In genomic region chr1:167871331-167871730, GRCh38 we compare ENCODE assay signal across 35 cellular contexts. TPM values are rescaled to one million over a fixed set of nuclear protein-coding genes. Genes with fewer than 3 reads are reported as not detected.
DNase-seq lines count a peak whose midpoint lies in the region; ATAC-seq, FAIRE-seq and TF ChIP-seq lines count a peak whose summit lies in the region.
"Had no signal": no experiment of that assay in that cellular context is flagged by ENCODE, and none has a peak within 500 bp of the region (broad histone marks: within the 10 kb centered on the region; RNA-seq: fewer than 3 reads in every experiment).

No MANE protein-coding gene starts in this region.

- no peaks in the 10 kb centered on the region for H3K36me3 ChIP-seq in SK-N-SH (replicated peaks in 1 of 2; ENCODE audit: control insufficient read depth in 1 of 2, insufficient read depth in 2 of 2, low read length in 1 of 2)
- H3K36me3 ChIP-seq in adipocyte (ENCODE audit: control insufficient read depth, insufficient read depth, low read length, severe bottlenecking), result no peaks in the 10 kb centered on the region
- H3K36me3 ChIP-seq: gastroesophageal sphincter, left lung, neutrophil, sigmoid colon, thoracic aorta, vagina had no signal

- H3K9me3 ChIP-seq in SK-N-SH (no peaks in the 10 kb centered on the region), adipocyte (ENCODE audit: control insufficient read depth, low read length) (no peaks in the 10 kb centered on the region)
- H3K9me3 ChIP-seq: gastroesophageal sphincter, left lung, neutrophil, psoas muscle, sigmoid colon, thoracic aorta, vagina had no signal

- H3K9ac ChIP-seq in SK-N-SH, result no peak overlapping the region
- no peak overlapping the region for H3K9ac ChIP-seq in adipocyte (ENCODE audit: low read length)

- no peak overlapping the region for H3K27ac ChIP-seq in SK-N-SH (ENCODE audit: low read depth in 2 of 2, low read length in 1 of 2)
- H3K27ac ChIP-seq: 22Rv1, epithelial cell of prostate, gastroesophageal sphincter, left lung, neutrophil, psoas muscle, sigmoid colon, thoracic aorta, vagina had no signal

- H3K4me3 ChIP-seq in SK-N-SH (ENCODE audit: low read depth in 2 of 2, low read length in 1 of 2), result no peak overlapping the region
- H3K4me3 ChIP-seq in adipocyte (ENCODE audit: low read length), result no peak overlapping the region
- H3K4me3 ChIP-seq: gastroesophageal sphincter, left lung, psoas muscle, sigmoid colon, thoracic aorta, vagina had no signal

- no peak overlapping the region for H3K4me2 ChIP-seq in SK-N-SH

- H3K27me3 ChIP-seq in SK-N-SH (ENCODE audit: insufficient read depth) (no peaks in the 10 kb centered on the region), adipocyte (replicated peaks; ENCODE audit: control insufficient read depth, insufficient read depth, low read length) (no peaks in the 10 kb centered on the region)
- H3K27me3 ChIP-seq: gastroesophageal sphincter, left lung, neutrophil, sigmoid colon, vagina had no signal

- H3K4me1 ChIP-seq in SK-N-SH (ENCODE audit: control insufficient read depth in 1 of 2, insufficient read depth in 2 of 2, low read depth in 1 of 2, low read length in 1 of 2) (peaks cover 0 to 6% of the 10 kb centered on the region in 2 experiments; a peak in 1 of 4 replicates), adipocyte (ENCODE audit: control insufficient read depth, insufficient read depth, low read length) (peaks cover 11% of the 10 kb centered on the region)
- H3K4me1 ChIP-seq: gastroesophageal sphincter, left lung, psoas muscle, sigmoid colon, vagina had no signal

- no peaks in the 10 kb centered on the region for H3K79me2 ChIP-seq in SK-N-SH (ENCODE audit: insufficient read depth)

- H4K20me1 ChIP-seq in SK-N-SH (ENCODE audit: insufficient read depth), result no peaks in the 10 kb centered on the region

- no peaks in the 10 kb centered on the region for H3K9me2 ChIP-seq in SK-N-SH

- TF ChIP-seq EP300 in SK-N-SH (IDR thresholded peaks at IDR 0.05; ENCODE audit: borderline replicate concordance in 1 of 2, low read depth in 1 of 2, low read length in 1 of 2), result no peak

- DNase-seq in SK-N-SH, result no peak
- peak; percentile 50 for DNase-seq in adipocyte (ENCODE audit: low read depth)
- DNase-seq in fibroblast of the conjunctiva (ENCODE audit: low read depth), result peak; percentile 5
- peak; percentile 18 for DNase-seq in stromal cell of bone marrow (ENCODE audit: low read depth)
- no peak for DNase-seq in Ammon's horn (ENCODE audit: low spot score)
- no peak for DNase-seq in GM19239 (ENCODE audit: insufficient read length, low spot score)
- DNase-seq in GM10266 (ENCODE audit: extremely low spot score), result no peak
- DNase-seq: activated CD4-positive, alpha-beta T cell treated with anti-CD3 and anti-CD28 coated beads, Interleukin-2, amount 50 U/mL, for 1 hour; activated naive CD8-positive, alpha-beta T cell treated with anti-CD3 and anti-CD28 coated beads, Interleukin-2, amount 50 U/mL, for 24 hours; activated T-cell treated with anti-CD3 and anti-CD28 coated beads, Interleukin-2, amount 50 U/mL, for 48 hours; CD8-positive, alpha-beta memory T cell; DMS153; H9; hippocampal formation; left lung; mesendoderm; MV-4-11; naive B cell; NCI-H146; NCI-H69; psoas muscle; SIG-M5; sigmoid colon; stimulated activated naive CD8-positive, alpha-beta T cell treated with anti-CD3 and anti-CD28 coated beads, Interleukin-15, Interleukin-2, amounts not matched to agents 100 U/mL and 50 U/mL, for 24 hours; T1000 had no signal

- TF ChIP-seq CTCF in SK-N-SH (IDR thresholded peaks at IDR 0.05) (no peak), GM10266 (IDR thresholded peaks at IDR 0.05; ENCODE audit: control insufficient read depth, insufficient read depth, low read depth, missing control alignments) (no peak)

- FAIRE-seq in GM19239 (lab: Jason Lieb, UNC), result no peak
- FAIRE-seq: HTR-8/SVneo, RCC 7860 had no signal

- CTCF ChIA-PET in SK-N-SH (lab: Yijun Ruan, JAX), result no interaction called here

- TF ChIP-seq RAD21 in SK-N-SH (IDR thresholded peaks at IDR 0.05; ENCODE audit: low read length), result no peak

- peak; percentile 71 for ATAC-seq in SK-N-SH treated with all-trans-retinoic acid at 6 μM for 48 hours
- ATAC-seq: activated naive CD8-positive, alpha-beta T cell treated with anti-CD3 and anti-CD28 coated beads, Interleukin-2, amount 50 U/mL, for 24 hours; gastroesophageal sphincter; left lung; psoas muscle; stimulated activated naive CD8-positive, alpha-beta T cell treated with anti-CD3 and anti-CD28 coated beads, Interleukin-15, Interleukin-2, amounts not matched to agents 100 U/mL and 50 U/mL, for 24 hours; WTC11 had no signal

- H2AFZ ChIP-seq in SK-N-SH (ENCODE audit: low read depth), result no peak overlapping the region

- POLR2A ChIA-PET in SK-N-SH (lab: Yijun Ruan, JAX), result interaction anchor here (0.6 kb wide), 1 partner anchor 149 kb away, joined by 4 read pairs; the partner anchor contains the start of gene MPZL1

- H3F3A ChIP-seq in SK-N-SH (replicated peaks; ENCODE audit: insufficient read depth), result peaks cover 7% of the 10 kb centered on the region

TF ChIP-seq in SK-N-SH treated with all-trans-retinoic acid at 6 μM for 48 hours, 23 proteins besides CTCF, POLR2A, EP300 and RAD21:
- TF ChIP-seq SNAI2 (CRISPR knock-in tag; IDR thresholded peaks at IDR 0.05), result no peak
- TF ChIP-seq ZNF565 (CRISPR knock-in tag; conservative IDR thresholded peaks at IDR 0.05; ENCODE audit: low read depth), result no peak

TF ChIP-seq in SK-N-SH, 30 proteins besides CTCF, POLR2A, EP300 and RAD21:
- TF ChIP-seq ELF1 (IDR thresholded peaks at IDR 0.05) (no peak), USF1 (IDR thresholded peaks at IDR 0.05; ENCODE audit: borderline replicate concordance, low read depth) (no peak), GABPA (IDR thresholded peaks at IDR 0.05; ENCODE audit: low read depth) (no peak), REST (IDR thresholded peaks at IDR 0.05; ENCODE audit: low read depth, low read length) (no peak), NFIC (IDR thresholded peaks at IDR 0.05; ENCODE audit: borderline replicate concordance) (no peak), USF2 (IDR thresholded peaks at IDR 0.05; ENCODE audit: borderline replicate concordance, low read depth, low read length) (no peak), RXRA (IDR thresholded peaks at IDR 0.05; ENCODE audit: borderline replicate concordance, low read depth) (no peak), POLR2AphosphoS5 (IDR thresholded peaks at IDR 0.05; ENCODE audit: low read depth, low read length) (no peak)

RNA-seq across cellular contexts. Expression of gene ADCY10, which starts 42.6 kb away (rescaled TPM):
- 0.10 and 0.15 TPM in 2 replicates for polyA plus RNA-seq in SK-N-SH (2012; rRNA removed)
- 0.01 and 0.07 TPM in 2 replicates for polyA plus RNA-seq in SK-N-SH (2012; cell fraction: cytosol; rRNA removed)
- polyA plus RNA-seq in SK-N-SH (2012; cell fraction: nucleus; rRNA removed), result 0.12 and 0.18 TPM in 2 replicates
- polyA plus RNA-seq: CD8-positive, alpha-beta memory T cell had no signal

Comparison
In these comparisons a context has a peak if more than half of its experiments do, and no peak if none do; other contexts are left out.
1. DNase-seq: peak in adipocyte (single experiment), fibroblast of the conjunctiva (single experiment) and stromal cell of bone marrow (single experiment); none in SK-N-SH (single experiment), Ammon's horn (single experiment), GM19239 (single experiment) and GM10266 (single experiment).